Comparison of ENCODE assay signal across 11 cellular contexts in the genomic region with DNA sequence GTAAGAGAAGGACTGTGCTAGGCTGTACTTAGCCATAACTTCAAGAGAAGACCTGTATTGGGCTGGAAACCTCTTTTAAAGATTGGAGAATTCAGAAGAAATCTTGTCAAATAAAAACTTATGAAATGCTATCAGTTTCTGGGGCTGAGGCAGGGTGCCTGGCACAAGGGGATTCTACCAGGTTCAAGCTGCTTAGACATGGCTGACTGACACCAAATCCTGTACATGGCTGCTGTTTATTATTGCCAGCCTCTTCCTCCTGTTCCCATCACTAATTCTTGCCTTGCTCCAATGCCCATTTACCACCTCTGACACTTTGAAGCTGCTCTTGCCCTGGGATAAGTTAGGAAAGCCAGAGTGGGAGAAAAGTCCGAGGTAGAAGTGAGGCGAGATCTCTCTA.
DNase-seq lines count a peak whose midpoint lies in the region; ATAC-seq and TF ChIP-seq lines count a peak whose summit lies in the region.
"Had no signal": no experiment of that assay in that cellular context is flagged by ENCODE, and none has a peak within 500 bp of the region (broad histone marks: within the 10 kb centered on the region; RNA-seq: fewer than 3 reads in every experiment).

No MANE protein-coding gene starts in this region.

- CTCF ChIA-PET in activated CD4-positive, alpha-beta T cell treated with anti-CD3 and anti-CD28 coated beads, Interleukin-2, amount 10 ng/mL, durations not matched to agents 7 days and 5 days (lab: Charles Lee) = interaction anchor here (0.7 to 3.6 kb wide), 7 partner anchors 8 to 301 kb away, joined by 3 to 15 read pairs (median 4); a partner anchor contains a TSS

- peaks cover 75% of the 10 kb centered on the region for H3K4me1 ChIP-seq in OCI-LY3 (ENCODE audit: low read length)

- POLR2A ChIA-PET in activated CD4-positive, alpha-beta T cell treated with anti-CD3 and anti-CD28 coated beads, Interleukin-2, amount 10 ng/mL, durations not matched to agents 7 days and 5 days (lab: Charles Lee) = interaction anchor here (0.7 kb wide), 1 partner anchor 268 kb away, joined by 3 read pairs; no protein-coding TSS in a partner anchor

- H3K79me2 ChIP-seq in OCI-LY3 (ENCODE audit: low read length) = peaks cover 51% of the 10 kb centered on the region

- no peak for TF ChIP-seq CTCF in OCI-LY3 (IDR thresholded peaks at IDR 0.05; ENCODE audit: low read depth, low read length)
- no peak for TF ChIP-seq CTCF in chondrocyte (IDR thresholded peaks at IDR 0.05)

- peaks cover 66% of the 10 kb centered on the region for H3K36me3 Mint-ChIP-seq in activated CD4-positive, alpha-beta T cell treated with anti-CD3 and anti-CD28 coated beads, Interleukin-2, amount 10 ng/mL, durations not matched to agents 7 days and 5 days (ENCODE audit: low read depth)
- H3K36me3 Mint-ChIP-seq in chondrocyte (ENCODE audit: low read depth) = no peaks in the 10 kb centered on the region
- peaks cover 11 to 24% of the 10 kb centered on the region in 2 donors for H3K36me3 Mint-ChIP-seq in stimulated activated naive B cell treated with anti-CD40 and anti-IgM and Interleukin-4, amounts not matched to agents 10 μg/mL and 1 μg/mL and 100 μg/mL, for 72 hours

- H3K9me3 Mint-ChIP-seq in activated CD4-positive, alpha-beta T cell treated with anti-CD3 and anti-CD28 coated beads, Interleukin-2, amount 10 ng/mL, durations not matched to agents 7 days and 5 days = peaks cover 12% of the 10 kb centered on the region
- no peaks in the 10 kb centered on the region for H3K9me3 Mint-ChIP-seq in chondrocyte (ENCODE audit: low read depth)
- peaks cover 3 to 4% of the 10 kb centered on the region in 2 donors for H3K9me3 Mint-ChIP-seq in stimulated activated naive B cell treated with anti-CD40 and anti-IgM and Interleukin-4, amounts not matched to agents 10 μg/mL and 1 μg/mL and 100 μg/mL, for 72 hours

- peak overlapping the region; percentile 67 for H3K27ac ChIP-seq in OCI-LY3 (ENCODE audit: low read length)
- H3K27ac ChIP-seq: left ventricle myocardium inferior had no signal

- peak overlapping the region; percentile 87 for H3K4me2 ChIP-seq in OCI-LY3 (ENCODE audit: low read length)

- no peaks in the 10 kb centered on the region for H3K27me3 Mint-ChIP-seq in activated CD4-positive, alpha-beta T cell treated with anti-CD3 and anti-CD28 coated beads, Interleukin-2, amount 10 ng/mL, durations not matched to agents 7 days and 5 days
- no peaks in the 10 kb centered on the region for H3K27me3 Mint-ChIP-seq in chondrocyte (ENCODE audit: low read depth)
- no peaks in the 10 kb centered on the region for H3K27me3 Mint-ChIP-seq in stimulated activated naive B cell treated with anti-CD40 and anti-IgM and Interleukin-4, amounts not matched to agents 10 μg/mL and 1 μg/mL and 100 μg/mL, for 72 hours

- DNase-seq in activated CD4-positive, alpha-beta T cell treated with anti-CD3 and anti-CD28 coated beads, Interleukin-2, amount 10 ng/mL, durations not matched to agents 7 days and 5 days = no peak
- no peak for DNase-seq in activated CD4-positive, alpha-beta T cell treated with anti-CD3 and anti-CD28 coated beads for 1 hour
- no peak for DNase-seq in chondrocyte (ENCODE audit: low spot score)
- no peak for DNase-seq in stimulated activated naive B cell treated with anti-CD40 and anti-IgM and Interleukin-4, amounts not matched to agents 10 μg/mL and 1 μg/mL and 100 μg/mL, for 72 hours
- no peak for DNase-seq in KBM-7
- no peak for DNase-seq in Right ventricle myocardium superior
- DNase-seq: left ventricle myocardium inferior, NCI-H526 treated with DMSO at 0.1 percent for 48 hours had no signal

- in situ Hi-C loops in KBM-7 (cut with MboI; ENCODE audit: low pct_unique_long_range_greater_than_20kb, low sequenced_read_pairs) = no loop called here

- no peak overlapping the region for H2AFZ ChIP-seq in OCI-LY3 (ENCODE audit: low read depth, low read length)

- peak overlapping the region; percentile 71 for H3K4me3 ChIP-seq in OCI-LY3 (ENCODE audit: low read length)
- H3K4me3 ChIP-seq: HAP-1, left ventricle myocardium inferior had no signal

- intact Hi-C loops in Right ventricle myocardium superior (cut with DNase I) = no loop called here

- peak overlapping the region; percentile 79 for H3K27ac Mint-ChIP-seq in activated CD4-positive, alpha-beta T cell treated with anti-CD3 and anti-CD28 coated beads, Interleukin-2, amount 10 ng/mL, durations not matched to agents 7 days and 5 days
- H3K27ac Mint-ChIP-seq in chondrocyte (ENCODE audit: unreplicated experiment) = peak overlapping the region; percentile 86
- H3K27ac Mint-ChIP-seq in stimulated activated naive B cell treated with anti-CD40 and anti-IgM and Interleukin-4, amounts not matched to agents 10 μg/mL and 1 μg/mL and 100 μg/mL, for 72 hours = peak overlapping the region; percentile 82

- peak overlapping the region; percentile 64 for H3K9ac ChIP-seq in OCI-LY3 (ENCODE audit: low read length)

- peaks cover 8% of the 10 kb centered on the region; the same call in 1 of the 2 replicates for H4K20me1 ChIP-seq in OCI-LY3 (ENCODE audit: insufficient read depth, low read length)

- no peaks in the 10 kb centered on the region for H3K9me3 ChIP-seq in OCI-LY3 (ENCODE audit: insufficient read depth, low read length)
- H3K9me3 ChIP-seq: HAP-1, left ventricle myocardium inferior had no signal

- H3K4me1 Mint-ChIP-seq in activated CD4-positive, alpha-beta T cell treated with anti-CD3 and anti-CD28 coated beads, Interleukin-2, amount 10 ng/mL, durations not matched to agents 7 days and 5 days = peaks cover 91% of the 10 kb centered on the region
- peaks cover 75% of the 10 kb centered on the region for H3K4me1 Mint-ChIP-seq in chondrocyte (ENCODE audit: low read depth)
- H3K4me1 Mint-ChIP-seq in stimulated activated naive B cell treated with anti-CD40 and anti-IgM and Interleukin-4, amounts not matched to agents 10 μg/mL and 1 μg/mL and 100 μg/mL, for 72 hours = peaks cover 53 to 86% of the 10 kb centered on the region in 2 donors

- no peaks in the 10 kb centered on the region for H3K27me3 ChIP-seq in OCI-LY3 (ENCODE audit: low read depth, low read length)

- peak overlapping the region; percentile 53 for H3K4me3 Mint-ChIP-seq in activated CD4-positive, alpha-beta T cell treated with anti-CD3 and anti-CD28 coated beads, Interleukin-2, amount 10 ng/mL, durations not matched to agents 7 days and 5 days
- H3K4me3 Mint-ChIP-seq in chondrocyte (ENCODE audit: unreplicated experiment) = no peak overlapping the region
- peak overlapping the region in 1 of 2 donors; percentile 10 for H3K4me3 Mint-ChIP-seq in stimulated activated naive B cell treated with anti-CD40 and anti-IgM and Interleukin-4, amounts not matched to agents 10 μg/mL and 1 μg/mL and 100 μg/mL, for 72 hours

- ATAC-seq in stimulated activated naive B cell treated with anti-CD40 and anti-IgM and Interleukin-4, amounts not matched to agents 10 μg/mL and 1 μg/mL and 100 μg/mL, for 72 hours (replicated peaks) = no peak
- no peak for ATAC-seq in HG03108 (IDR thresholded peaks at IDR 0.05; ENCODE audit: unreplicated experiment)
- ATAC-seq in Right ventricle myocardium superior (ENCODE audit: poor library complexity) = no peak

- H3K36me3 ChIP-seq in OCI-LY3 (replicated peaks; ENCODE audit: low read depth, low read length) = no peaks in the 10 kb centered on the region
- H3K36me3 ChIP-seq: HAP-1, left ventricle myocardium inferior had no signal
